8 cellular contexts compared by ENCODE assay signal in the genomic region with DNA sequence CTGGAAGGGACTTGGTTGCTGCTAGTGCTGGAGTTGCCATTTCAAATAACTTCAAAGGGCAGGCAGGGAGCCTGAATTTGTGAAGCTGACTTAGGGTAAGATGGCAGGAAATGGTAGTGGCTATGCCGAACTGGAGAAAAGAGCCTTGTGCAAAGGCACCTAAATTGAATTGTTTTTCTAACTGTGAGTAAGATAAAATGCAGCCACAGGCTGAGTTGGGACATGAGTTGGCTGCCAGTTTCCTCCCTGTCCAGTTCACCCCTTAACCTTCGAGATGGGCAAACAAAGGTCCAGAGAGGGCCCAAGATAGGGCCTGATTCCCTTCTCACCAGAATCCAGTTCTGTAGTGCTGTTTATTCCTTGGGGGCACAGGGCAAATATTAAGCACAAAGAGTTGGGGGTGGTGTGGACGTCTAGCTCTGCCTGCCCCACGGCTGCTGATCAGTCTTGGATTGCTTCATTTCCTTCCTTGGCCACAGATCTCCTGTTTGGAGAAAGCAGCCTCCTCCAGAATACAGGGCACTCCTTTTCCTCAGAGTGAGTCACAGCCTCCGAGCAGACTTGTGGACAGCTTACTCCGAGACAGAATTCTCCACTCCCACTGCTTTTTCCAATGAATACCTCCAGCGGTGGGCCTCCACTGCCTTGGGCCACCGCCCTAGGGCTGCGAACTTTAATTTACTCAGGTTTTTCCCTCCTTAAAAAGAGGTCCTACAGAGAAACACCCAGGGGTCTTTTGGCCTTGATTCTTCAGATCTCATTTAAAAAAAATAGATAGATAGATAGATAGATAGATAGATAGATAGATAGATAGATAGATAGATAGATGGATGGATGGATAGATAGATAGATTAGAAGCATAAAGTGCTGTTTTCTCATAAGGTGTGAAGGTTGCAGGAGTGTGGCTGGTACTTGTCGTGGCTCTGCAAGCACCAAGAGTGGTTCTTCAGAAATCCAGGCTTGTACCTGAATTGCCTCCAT. TPM values are rescaled to one million over a fixed set of nuclear protein-coding genes. Genes with fewer than 3 reads are reported as not detected.
DNase-seq lines count a peak whose midpoint lies in the region; ATAC-seq and TF ChIP-seq lines count a peak whose summit lies in the region.

No MANE protein-coding gene starts in this region.

- TSS peak; percentile 99 for BruUV-seq in PC-3 (replicated peaks; lab: Mats Ljungman, UMichigan)

- TF ChIP-seq POLR2A in uterus (IDR thresholded peaks at IDR 0.05): peak in 1 of 2 donors; percentile 39

- TF ChIP-seq CTCF in PC-3 (conservative IDR thresholded peaks at IDR 0.05; ENCODE audit: low read depth, low read length): no peak
- TF ChIP-seq CTCF in choroid plexus epithelial cell (conservative IDR thresholded peaks at IDR 0.05; ENCODE audit: low read depth, low read length): no peak
- no peak for TF ChIP-seq CTCF in uterus (IDR thresholded peaks at IDR 0.05)

- H3K4me2 ChIP-seq in PC-3 (ENCODE audit: low read length): peak overlapping the region; percentile 71

- ATAC-seq in PC-3: peak; percentile 74
- ATAC-seq in HG03354 (IDR thresholded peaks at IDR 0.05; ENCODE audit: poor library complexity, severe bottlenecking, unreplicated experiment): no peak

- H3K27me3 ChIP-seq in PC-3 (ENCODE audit: low read length): no peaks in the 10 kb centered on the region
- no peaks in the 10 kb centered on the region for H3K27me3 ChIP-seq in uterus

- POLR2A ChIA-PET in PC-3 (lab: Charles Lee; ENCODE audit: unreplicated experiment): interaction anchor here (0.6 to 1.2 kb wide), 2 partner anchors 17 to 18 kb away, joined by 3 to 10 read pairs; partner anchors contain the start of gene SLC20A1

- H3K9me2 ChIP-seq in PC-3 (replicated peaks; ENCODE audit: low read length): no peaks in the 10 kb centered on the region

- H3K9me3 ChIP-seq in PC-3 (ENCODE audit: low read length) (no peaks in the 10 kb centered on the region), uterus (no peaks in the 10 kb centered on the region)

- no peaks in the 10 kb centered on the region for H4K20me1 ChIP-seq in PC-3 (ENCODE audit: low read length)

- peaks cover 13% of the 10 kb centered on the region for H3F3A ChIP-seq in PC-3 (ENCODE audit: low read length, unreplicated experiment)

- H3K36me3 ChIP-seq in PC-3 (ENCODE audit: low read depth, low read length): no peaks in the 10 kb centered on the region
- H3K36me3 ChIP-seq in uterus: no peaks in the 10 kb centered on the region

- DNase-seq in EL (peak; percentile 96), PC-3 (peak; percentile 96), choroid plexus epithelial cell (ENCODE audit: low read depth) (peak; percentile 95), mesenteric fat pad (ENCODE audit: low spot score) (peak; percentile 79), uterus (peak; percentile 39 to 66), HuH-7 (ENCODE audit: low spot score) (no peak)
- no peak for DNase-seq in activated CD4-positive, CD25-positive, alpha-beta regulatory T cell (lab: John Stamatoyannopoulos, UW)

- intact Hi-C loops in PC-3 (cut with micrococcal nuclease): loop anchor here (1.0 kb wide), 3 partner anchors 13 to 99 kb away; no protein-coding TSS in a partner anchor
- intact Hi-C loops in uterus (cut with DNase I; ENCODE audit: low total_unique reads): no loop called here

- H3K4me1 ChIP-seq in PC-3 (ENCODE audit: insufficient read depth, low read length) (peaks cover 89% of the 10 kb centered on the region), uterus (peaks cover 0 to 4% of the 10 kb centered on the region in 2 donors)

- H3K79me2 ChIP-seq in PC-3 (ENCODE audit: low read length): peaks cover 9% of the 10 kb centered on the region; the same call in 1 of the 2 replicates

- H3K9ac ChIP-seq in PC-3 (ENCODE audit: low read length): peak overlapping the region; percentile 74

- CTCF ChIA-PET in PC-3 (lab: Charles Lee): interaction anchor here (0.6 to 1.4 kb wide), 7 partner anchors 17 to 441 kb away, joined by 3 to 16 read pairs (median 4); partner anchors contain the start of gene SLC20A1

- peak overlapping the region; percentile 94 for H3K27ac ChIP-seq in PC-3 (ENCODE audit: low read length)
- peak overlapping the region; percentile 66 to 68 for H3K27ac ChIP-seq in uterus

- H2AFZ ChIP-seq in PC-3 (ENCODE audit: low read length): peak overlapping the region; percentile 37

- H3K4me3 ChIP-seq in PC-3 (ENCODE audit: low read length): peak overlapping the region; percentile 47; the same call in 1 of the 2 replicates
- H3K4me3 ChIP-seq in choroid plexus epithelial cell (ENCODE audit: low read depth, low read length): no peak overlapping the region
- no peak overlapping the region for H3K4me3 ChIP-seq in uterus

RNA-seq across cellular contexts. Expression of gene SLC20A1, which starts 18.4 kb away (rescaled TPM):
- total RNA-seq in PC-3 (2014; rRNA removed): 209 and 257 TPM in 2 replicates
- total RNA-seq in mesenteric fat pad: 46.5 TPM
- 10 to 100 TPM; 11.5 to 30.6 (median 24.4) TPM for total RNA-seq in uterus

RNA-seq across cellular contexts. Expression of gene CHCHD5, which starts 42.9 kb away (rescaled TPM):
- total RNA-seq in PC-3 (2014; rRNA removed) (25.4 and 27.9 TPM in 2 replicates), mesenteric fat pad (21.0 TPM), uterus (10 to 100 TPM in 1 of 4 donors, 1 to 10 TPM in 2, not detected in 1; 6.5 to 22.6 (median 8.4) TPM)

Comparison
In these comparisons a context has a peak if more than half of its experiments do, and no peak if none do; other contexts are left out.
1. DNase-seq: peak in EL (single experiment), PC-3 (single experiment), choroid plexus epithelial cell (single experiment), mesenteric fat pad (single experiment) and uterus (2 of 2); none in HuH-7 (single experiment) and activated CD4-positive, CD25-positive, alpha-beta regulatory T cell (0 of 4).